ENCODE assay signal across 27 cellular contexts in genomic region chr3:126497936-126498335, GRCh38. TPM values are rescaled to one million over a fixed set of nuclear protein-coding genes. Genes with fewer than 3 reads are reported as not detected.
"Had no signal": no experiment of that assay in that cellular context is flagged by ENCODE, and none has a peak within 500 bp of the region (broad histone marks: within the 10 kb centered on the region; RNA-seq: fewer than 3 reads in every experiment).

No MANE protein-coding gene starts in this region.

- H3K4me2 ChIP-seq: KMS-11 had no signal

- ATAC-seq: K562, SK-N-SH treated with all-trans-retinoic acid at 6 μM for 48 hours had no signal

- DNase-seq: MG63, NCI-H1092, NCI-H1105 treated with DMSO at 0.1 percent for 48 hours, NCI-H1417 treated with DMSO at 0.1 percent for 48 hours, NCI-H146, NCI-H1694 treated with DMSO at 0.1 percent for 48 hours, NCI-H2029, NCI-H2081 treated with DMSO at 0.1 percent for 48 hours, NCI-H2171, NCI-H226, NCI-H446, NCI-H510A, NCI-H524 treated with DMSO at 0.1 percent for 48 hours, NCI-H69, NCI-H774, SHP77 treated with DMSO at 0.1 percent for 48 hours, SJCRH30, T-helper 1 cell had no signal

- FAIRE-seq: HTR-8/SVneo, K562, RCC 7860 had no signal

- H3K27me3 ChIP-seq: MG63 had no signal

- H3K36me3 ChIP-seq: MG63, SJCRH30 had no signal

- H3K4me3 ChIP-seq: K562, MG63, SJCRH30 had no signal

- H3K27ac ChIP-seq: HL-60, KMS-11, RWPE1, SJCRH30 had no signal

- H3K9me3 ChIP-seq: MG63 had no signal

- H3K9ac ChIP-seq: KMS-11 had no signal

RNA-seq across cellular contexts. Expression of gene UROC1, which starts 19.6 kb away (rescaled TPM):
- total RNA-seq: K562, LHCN-M2, SJCRH30 had no signal
- polyA plus RNA-seq: IgD-negative memory B cell, K562 had no signal

RNA-seq across cellular contexts. Expression of gene CHST13, which starts 26.0 kb away (rescaled TPM):
- total RNA-seq: K562, LHCN-M2, SJCRH30 had no signal
- polyA plus RNA-seq: IgD-negative memory B cell, K562 had no signal
